In genomic region chr10:123147635-123148413, GRCh38 we compare ENCODE assay signal across 9 cellular contexts. TPM values are rescaled to one million over a fixed set of nuclear protein-coding genes. Genes with fewer than 3 reads are reported as not detected.
DNase-seq lines count a peak whose midpoint lies in the region; TF ChIP-seq lines count a peak whose summit lies in the region.
"Had no signal": no experiment of that assay in that cellular context is flagged by ENCODE, and none has a peak within 500 bp of the region (broad histone marks: within the 10 kb centered on the region; RNA-seq: fewer than 3 reads in every experiment).

HMX2 (plus strand) TSS chr10:123148136; CDS start chr10:123148379, 243 bp downstream.

- H3K36me3 ChIP-seq in smooth muscle cell (ENCODE audit: low read depth): no peaks in the 10 kb centered on the region

- peaks cover 40% of the 10 kb centered on the region for H3K4me1 Mint-ChIP-seq in brain

- peak within 1 kb of the TSS; percentile 86 for H3K4me2 ChIP-seq in smooth muscle cell

- no peak for TF ChIP-seq CTCF in brain (conservative IDR thresholded peaks at IDR 0.05)
- TF ChIP-seq CTCF in smooth muscle cell (IDR thresholded peaks at IDR 0.05; ENCODE audit: borderline replicate concordance, insufficient read depth, poor library complexity, severe bottlenecking): no peak
- no peak for TF ChIP-seq CTCF in lower leg skin (IDR thresholded peaks at IDR 0.05)

- H3K27me3 ChIP-seq in smooth muscle cell (ENCODE audit: low read depth): peaks cover 100% of the 10 kb centered on the region

- 3% methylated on average over 61 of the region's 64 CpGs for WGBS in smooth muscle cell (ENCODE audit: low lambda C conversion rate)
- WGBS in lower leg skin, 2 donors: 1% methylated on average over 31 to 46 of the region's 64 CpGs

- H3K4me3 ChIP-seq in smooth muscle cell: no peak within 1 kb of the TSS
- H3K4me3 ChIP-seq in lower leg skin (ENCODE audit: low read depth, poor library complexity, severe bottlenecking): no peak within 1 kb of the TSS

- intact Hi-C loops in lower leg skin (cut with DNase I; ENCODE audit: low total_unique reads): no loop called here

- H3K27ac ChIP-seq in smooth muscle cell (ENCODE audit: low read depth): no peak within 1 kb of the TSS

- DNase-seq in NCI-H510A treated with DMSO at 0.1 percent for 48 hours (lab: John Stamatoyannopoulos, UW): peak; percentile 51
- DNase-seq in NCI-H510A (lab: John Stamatoyannopoulos, UW): no peak
- DNase-seq in NCI-H1105 (lab: John Stamatoyannopoulos, UW): peak; percentile 24
- no peak for DNase-seq in smooth muscle cell (lab: John Stamatoyannopoulos, UW; ENCODE audit: unreplicated experiment)
- no peak for DNase-seq in lower leg skin (ENCODE audit: low spot score in 2 of 2)
- DNase-seq in NCI-H187 treated with DMSO at 0.1 percent for 48 hours (lab: John Stamatoyannopoulos, UW): no peak
- no peak for DNase-seq in hippocampal formation (lab: John Stamatoyannopoulos, UW)

- H3K4me1 ChIP-seq in smooth muscle cell (ENCODE audit: low read depth): peaks cover 28% of the 10 kb centered on the region

- no peaks in the 10 kb centered on the region for H3K79me2 ChIP-seq in smooth muscle cell (ENCODE audit: low read depth)

- peak within 1 kb of the TSS in 4 of 5 experiments; percentile 38 to 71 (median 58) for H3K4me3 Mint-ChIP-seq in brain

- H3K9me3 ChIP-seq in smooth muscle cell (replicated peaks; ENCODE audit: low read depth): no peaks in the 10 kb centered on the region

- no peak within 1 kb of the TSS for H3K27ac Mint-ChIP-seq in brain

- no peaks in the 10 kb centered on the region for H3K36me3 Mint-ChIP-seq in brain

- H3K27me3 Mint-ChIP-seq in brain: peaks cover 100% of the 10 kb centered on the region

- no peak for TF ChIP-seq POLR2A in lower leg skin (IDR thresholded peaks at IDR 0.05)

- no peaks in the 10 kb centered on the region for H3F3A ChIP-seq in smooth muscle cell (ENCODE audit: low read depth)

- peaks cover 0 to 2% (median 0%) of the 10 kb centered on the region in 5 experiments for H3K9me3 Mint-ChIP-seq in brain

- no peak within 1 kb of the TSS for H3K9ac ChIP-seq in smooth muscle cell (ENCODE audit: low read depth)

- no peak within 1 kb of the TSS for H2AFZ ChIP-seq in smooth muscle cell (ENCODE audit: low read depth)

- H4K20me1 ChIP-seq in smooth muscle cell (ENCODE audit: low read depth): no peaks in the 10 kb centered on the region

RNA-seq across cellular contexts. Expression of gene HMX2, which starts in this region (rescaled TPM):
- polyA plus RNA-seq in brain (ENCODE audit: insufficient read depth, low read depth, low replicate concordance) (18.3 TPM), smooth muscle cell (not detected in 2 replicates)
- total RNA-seq in smooth muscle cell (not detected in 2 replicates), lower leg skin (not detected)
- total RNA-seq: lung microvascular endothelial cell had no signal

Comparison
In these comparisons a context has a peak if more than half of its experiments do, and no peak if none do; other contexts are left out.
1. RNA of gene HMX2 (polyA plus RNA-seq): 18.3 TPM in brain (single experiment); not detected in smooth muscle cell; every median in the first group is over 10 times any median in the second.
2. DNase-seq: peak in NCI-H510A treated with DMSO at 0.1 percent for 48 hours (single experiment) and NCI-H1105 (single experiment); none in NCI-H510A (single experiment), smooth muscle cell (single experiment), lower leg skin (0 of 2), NCI-H187 treated with DMSO at 0.1 percent for 48 hours (single experiment) and hippocampal formation (0 of 2).